In genomic region chr14:103432627-103433026, GRCh38 we compare ENCODE assay signal across 1 cellular context.
TF ChIP-seq lines count a peak whose summit lies in the region.

No MANE protein-coding gene starts in this region.

TF ChIP-seq in K562, 482 proteins besides CTCF, POLR2A, EP300 and RAD21:
- TF ChIP-seq ZNF121 (CRISPR knock-in tag; conservative IDR thresholded peaks at IDR 0.05) (0 out of 2 replicates have a peak, but pooled peaks have one; percentile 11), NCOA6 (IDR thresholded peaks at IDR 0.05) (no peak)
